11 cellular contexts compared by ENCODE assay signal in genomic region chr1:27301052-27301422, GRCh38. TPM values are rescaled to one million over a fixed set of nuclear protein-coding genes. Genes with fewer than 3 reads are reported as not detected.
DNase-seq lines count a peak whose midpoint lies in the region; ATAC-seq and TF ChIP-seq lines count a peak whose summit lies in the region.
"Had no signal": no experiment of that assay in that cellular context is flagged by ENCODE, and none has a peak within 500 bp of the region (broad histone marks: within the 10 kb centered on the region; RNA-seq: fewer than 3 reads in every experiment).

No MANE protein-coding gene starts in this region.

- CTCF ChIA-PET in mammary epithelial cell (lab: Charles Lee; ENCODE audit: low non-redundant PET), result interaction anchor here (0.5 to 0.6 kb wide), 4 partner anchors 22 to 960 kb away, joined by 3 to 5 read pairs (median 4); no protein-coding TSS in a partner anchor

- peak overlapping the region; percentile 99 to 100 (median 100) for H3K27ac Mint-ChIP-seq in nephron
- H3K27ac Mint-ChIP-seq: activated naive CD8-positive, alpha-beta T cell had no signal

- H3K27me3 ChIP-seq in left ventricle myocardium inferior (ENCODE audit: low read depth) (no peaks in the 10 kb centered on the region), mammary epithelial cell (ENCODE audit: insufficient read depth, low read length) (no peaks in the 10 kb centered on the region), uterus (no peaks in the 10 kb centered on the region)

- no peak overlapping the region for H3K4me3 ChIP-seq in left ventricle myocardium inferior
- no peak overlapping the region for H3K4me3 ChIP-seq in mammary epithelial cell (replicated peaks in 1 of 3; ENCODE audit: insufficient read depth in 1 of 3, low read depth in 2 of 3, low read length in 3 of 3)
- no peak overlapping the region for H3K4me3 ChIP-seq in uterus
- H3K4me3 ChIP-seq: coronary artery had no signal

- in situ Hi-C loops in mammary epithelial cell (cut with MboI; ENCODE audit: low sequenced_read_pairs in 2 of 2), result loop anchor here (5.0 kb wide), 1 partner anchor 86 kb away; no protein-coding TSS in a partner anchor

- H3K4me1 ChIP-seq in left ventricle myocardium inferior (peaks cover 43% of the 10 kb centered on the region), mammary epithelial cell (ENCODE audit: insufficient read depth, low read length) (peaks cover 28% of the 10 kb centered on the region), uterus (peaks cover 4 to 12% of the 10 kb centered on the region in 2 donors)

- TF ChIP-seq CTCF in left ventricle myocardium inferior (IDR thresholded peaks at IDR 0.05; ENCODE audit: borderline replicate concordance) (no peak), mammary epithelial cell (conservative IDR thresholded peaks at IDR 0.05 in 1 of 2, IDR thresholded peaks at IDR 0.05 in 1 of 2; ENCODE audit: extremely low read depth in 1 of 2, insufficient read depth in 1 of 2, low read depth in 1 of 2, low read length in 2 of 2) (no peak), nephron (IDR thresholded peaks at IDR 0.05; ENCODE audit: unreplicated experiment in 3 of 3) (no peak), uterus (IDR thresholded peaks at IDR 0.05) (no peak)

- no peaks in the 10 kb centered on the region for H3K27me3 Mint-ChIP-seq in nephron (ENCODE audit: low read depth)
- H3K27me3 Mint-ChIP-seq: activated naive CD8-positive, alpha-beta T cell; naive B cell had no signal

- no peak overlapping the region for H3K9ac ChIP-seq in mammary epithelial cell (ENCODE audit: insufficient read depth, low read length)

- H3K9me3 ChIP-seq in left ventricle myocardium inferior (replicated peaks) (no peaks in the 10 kb centered on the region), mammary epithelial cell (replicated peaks; ENCODE audit: insufficient read depth, low read length) (no peaks in the 10 kb centered on the region), uterus (no peaks in the 10 kb centered on the region)

- DNase-seq in left ventricle myocardium inferior (no peak), left cardiac atrium (no peak), mammary epithelial cell (no peak), uterus (no peak), NCI-H1694 treated with DMSO at 0.1 percent for 48 hours (lab: John Stamatoyannopoulos, UW) (no peak), NCI-H1436 treated with DMSO at 0.1 percent for 48 hours (lab: John Stamatoyannopoulos, UW) (no peak)

- peaks cover 52% of the 10 kb centered on the region for H3K4me1 Mint-ChIP-seq in nephron

- BruUV-seq in mammary epithelial cell (replicated peaks; lab: Mats Ljungman, UMichigan), result no TSS peak

- H2AFZ ChIP-seq in mammary epithelial cell (ENCODE audit: low read depth, low read length), result peak overlapping the region; percentile 34

- TF ChIP-seq POLR2A in uterus (IDR thresholded peaks at IDR 0.05), result no peak

- ATAC-seq in left cardiac atrium (no peak), HG03378 (IDR thresholded peaks at IDR 0.05; ENCODE audit: unreplicated experiment) (no peak)

- no peak overlapping the region for H3K4me2 ChIP-seq in mammary epithelial cell (ENCODE audit: insufficient read depth, low read depth, low read length)

- intact Hi-C loops in left ventricle myocardium inferior (cut with micrococcal nuclease), result loop anchor here (5.0 kb wide), 2 partner anchors 91 to 306 kb away; partner anchors contain the start of gene GPR3
- intact Hi-C loops in left cardiac atrium (cut with DNase I), result loop anchor here (2.0 to 5.0 kb wide), 4 partner anchors 46 to 306 kb away; no protein-coding TSS in a partner anchor
- intact Hi-C loops in mammary epithelial cell (cut with micrococcal nuclease), result loop anchor here (1.0 to 2.0 kb wide), 8 partner anchors 32 to 305 kb away; partner anchors contain the start of gene SYTL1
- intact Hi-C loops in uterus (cut with DNase I; ENCODE audit: low total_unique reads), result loop anchor here (5.0 to 10.0 kb wide), 2 partner anchors 86 to 364 kb away; no protein-coding TSS in a partner anchor

- H4K20me1 ChIP-seq in mammary epithelial cell (ENCODE audit: insufficient read depth, low read length), result no peaks in the 10 kb centered on the region

- H3K36me3 ChIP-seq in left ventricle myocardium inferior (peaks cover 65% of the 10 kb centered on the region), mammary epithelial cell (ENCODE audit: insufficient read depth, low read length) (peaks cover 5% of the 10 kb centered on the region), uterus (no peaks in the 10 kb centered on the region)

- H3K79me2 ChIP-seq in mammary epithelial cell (ENCODE audit: insufficient read depth, low read length), result no peaks in the 10 kb centered on the region

- H3K36me3 Mint-ChIP-seq in nephron (ENCODE audit: low read depth), result peaks cover 15% of the 10 kb centered on the region
- H3K36me3 Mint-ChIP-seq: activated naive CD8-positive, alpha-beta T cell had no signal

- no peaks in the 10 kb centered on the region for H3K9me3 Mint-ChIP-seq in nephron
- H3K9me3 Mint-ChIP-seq: naive B cell had no signal

- dilution Hi-C loops in mammary epithelial cell (cut with HindIII; ENCODE audit: low sequenced_read_pairs), result no loop called here

- H3K27ac ChIP-seq in left ventricle myocardium inferior (replicated peaks) (peak overlapping the region; percentile 88), mammary epithelial cell (ENCODE audit: insufficient read depth, low read depth, low read length) (no peak overlapping the region), uterus (peak overlapping the region; percentile 84 to 89)

- H3K4me3 Mint-ChIP-seq in nephron, result peak overlapping the region in 1 of 3 experiments; percentile 24
- H3K4me3 Mint-ChIP-seq: activated naive CD8-positive, alpha-beta T cell; naive B cell had no signal

- 29% methylated on average over 5 of the region's 8 CpGs for WGBS in mammary epithelial cell (ENCODE audit: low coverage, missing lambda C conversion rate)

RNA-seq across cellular contexts. Expression of gene TMEM222, which starts 20.9 kb away (rescaled TPM):
- total RNA-seq in left ventricle myocardium inferior, result 19.4 TPM
- total RNA-seq in left cardiac atrium, result 10 to 100 TPM; 20.7 to 29.2 TPM
- total RNA-seq in mammary epithelial cell, result 10 to 100 TPM; 23.0 to 39.9 TPM
- polyA plus RNA-seq in mammary epithelial cell, result 50.2 TPM
- polyA minus RNA-seq in mammary epithelial cell, result 32.0 TPM
- 10 to 100 TPM in 2 of 4 donors, 1 to 10 TPM in 2; 9.7 to 43.9 (median 18.6) TPM for total RNA-seq in uterus

RNA-seq across cellular contexts. Expression of gene SYTL1, which starts 40.8 kb away (rescaled TPM):
- total RNA-seq in left ventricle myocardium inferior (1.1 TPM), left cardiac atrium (1 to 10 TPM in 1 of 2 donors, under 1 TPM in 1; 0.81 to 2.4 TPM), mammary epithelial cell (10 to 100 TPM; 63.3 to 91.8 TPM), uterus (10 to 100 TPM in 1 of 4 donors, 1 to 10 TPM in 2, not detected in 1; 1.6 to 11.3 (median 4.8) TPM)
- polyA plus RNA-seq in mammary epithelial cell, result 33.0 TPM
- polyA minus RNA-seq in mammary epithelial cell, result 14.8 TPM

Comparison
In these comparisons a context has a peak if more than half of its experiments do, and no peak if none do; other contexts are left out.
1. RNA of gene SYTL1, which starts 40.8 kb away (total RNA-seq): 63.3 to 91.8 TPM in mammary epithelial cell; 1.6 to 11.3 TPM in uterus, 0.81 to 2.4 TPM in left cardiac atrium and 1.1 TPM in left ventricle myocardium inferior (single experiment); every median in the first group is over 4 times any median in the second.